ENCODE assay signal across 7 cellular contexts in genomic region chr11:34359548-34359891, GRCh38. TPM values are rescaled to one million over a fixed set of nuclear protein-coding genes. Genes with fewer than 3 reads are reported as not detected.
DNase-seq lines count a peak whose midpoint lies in the region; ATAC-seq and TF ChIP-seq lines count a peak whose summit lies in the region.

No MANE protein-coding gene starts in this region.

- POLR2A ChIA-PET in OCI-LY7 (lab: Charles Lee), result no interaction called here

- H3K79me2 ChIP-seq in OCI-LY7 (ENCODE audit: insufficient read depth, low read depth, low read length), result no peaks in the 10 kb centered on the region

- no peaks in the 10 kb centered on the region for H4K20me1 ChIP-seq in OCI-LY7 (ENCODE audit: insufficient read depth, low read length)

- peak overlapping the region; percentile 95 for H3K4me2 ChIP-seq in OCI-LY7 (ENCODE audit: low read length)

- TF ChIP-seq POLR2A in esophagus squamous epithelium (IDR thresholded peaks at IDR 0.05), result no peak

- WGBS in esophagus squamous epithelium, 2 donors, result 0 to 1% methylated on average over 4 of the region's 4 CpGs

- DNase-seq in H7 (peak; percentile 51), OCI-LY7 (ENCODE audit: low spot score) (no peak), esophagus squamous epithelium (lab: John Stamatoyannopoulos, UW) (no peak), skeletal muscle cell (ENCODE audit: low read depth) (no peak), SIG-M5 treated with dmso at 0.1 percent for 504 hours (lab: John Stamatoyannopoulos, UW; ENCODE audit: unreplicated experiment) (no peak)

- H3K4me1 ChIP-seq in OCI-LY7 (ENCODE audit: insufficient read depth, low read length, poor library complexity, severe bottlenecking) (peaks cover 15% of the 10 kb centered on the region), esophagus squamous epithelium (peaks cover 22 to 43% (median 29%) of the 10 kb centered on the region in 3 donors)

- no TSS peak for BruUV-seq in OCI-LY7 (replicated peaks; lab: Mats Ljungman, UMichigan)

- H3K36me3 ChIP-seq in H7 (replicated peaks; ENCODE audit: control insufficient read depth, insufficient read depth, low read length) (no peaks in the 10 kb centered on the region), OCI-LY7 (ENCODE audit: insufficient read depth, low read length) (no peaks in the 10 kb centered on the region), esophagus squamous epithelium (no peaks in the 10 kb centered on the region)

- no peaks in the 10 kb centered on the region for H3K9me2 ChIP-seq in OCI-LY7 (ENCODE audit: insufficient read depth, low read length)

- H3K27me3 ChIP-seq in H7 (ENCODE audit: control insufficient read depth, insufficient read depth, low read length) (peaks cover 27% of the 10 kb centered on the region), esophagus squamous epithelium (peaks cover 0 to 69% (median 4%) of the 10 kb centered on the region in 4 donors)

- intact Hi-C loops in OCI-LY7 (cut with micrococcal nuclease; ENCODE audit: unreplicated experiment) (loop anchor here (1.0 to 5.0 kb wide), 6 partner anchors 133 to 552 kb away; partner anchors contain the start of gene NAT10), esophagus squamous epithelium (cut with DNase I) (loop anchor here (2.0 to 5.0 kb wide), 2 partner anchors 185 to 362 kb away; no protein-coding TSS in a partner anchor)

- H3K27ac ChIP-seq in OCI-LY7 (ENCODE audit: low read depth, low read length, poor library complexity, severe bottlenecking) (no peak overlapping the region), esophagus squamous epithelium (peak overlapping the region in 1 of 4 donors; percentile 75)

- H3K4me3 ChIP-seq in H7 (ENCODE audit: insufficient read depth, low read depth, low read length) (no peak overlapping the region), OCI-LY7 (ENCODE audit: low read depth, low read length, poor library complexity, severe bottlenecking) (peak overlapping the region; percentile 68), esophagus squamous epithelium (peak overlapping the region in 3 of 4 donors; percentile 53 to 67 (median 60)), skeletal muscle cell (ENCODE audit: low read depth, low read length) (peak overlapping the region; percentile 49)

- ATAC-seq in GM18520 (IDR thresholded peaks at IDR 0.05; ENCODE audit: unreplicated experiment), result no peak
- no peak for ATAC-seq in HG02852 (IDR thresholded peaks at IDR 0.05; ENCODE audit: unreplicated experiment)

- peak overlapping the region; percentile 82; the same call in 1 of the 2 replicates for H2AFZ ChIP-seq in OCI-LY7 (ENCODE audit: low read length)

- CTCF ChIA-PET in OCI-LY7 (lab: Charles Lee; ENCODE audit: unreplicated experiment), result no interaction called here

- no peaks in the 10 kb centered on the region for H3K9me3 ChIP-seq in OCI-LY7 (ENCODE audit: low read length)
- no peaks in the 10 kb centered on the region for H3K9me3 ChIP-seq in esophagus squamous epithelium

- TF ChIP-seq CTCF in OCI-LY7 (conservative IDR thresholded peaks at IDR 0.05; ENCODE audit: low read length) (peak; percentile 79), esophagus squamous epithelium (IDR thresholded peaks at IDR 0.05) (peak in 5 of 6 experiments; percentile 11 to 40 (median 37))

RNA-seq across cellular contexts. Expression of gene ABTB2, which starts 1.7 kb away (rescaled TPM):
- 9.3 and 12.2 TPM in 2 replicates for total RNA-seq in H7 (2014; rRNA removed; shearing (Covaris generic))
- total RNA-seq in OCI-LY7 (2014; rRNA removed; shearing (Covaris generic)), result 0.09 and 0.36 TPM in 2 replicates
- 0.06 and 0.07 TPM in 2 replicates for total RNA-seq in OCI-LY7 (2022)
- total RNA-seq in esophagus squamous epithelium, result 1 to 10 TPM in 3 of 4 donors, under 1 TPM in 1; 0.79 to 4.1 (median 3.7) TPM
